ENCODE assay signal across 25 cellular contexts in genomic region chr10:119118231-119118630, GRCh38.
"Had no signal": no experiment of that assay in that cellular context is flagged by ENCODE, and none has a peak within 500 bp of the region (broad histone marks: within the 10 kb centered on the region; RNA-seq: fewer than 3 reads in every experiment).

No MANE protein-coding gene starts in this region.

- H3K27me3 ChIP-seq: adrenal gland, body of pancreas had no signal

- DNase-seq: activated CD4-positive, alpha-beta memory T cell treated with anti-CD3 and anti-CD28 coated beads, Interleukin-2, amount 10 ng/mL, durations not matched to agents 7 days and 5 days; activated CD4-positive, alpha-beta T cell treated with anti-CD3 and anti-CD28 coated beads, Interleukin-2, amount 50 U/mL, for 1 hour; activated CD4-positive, CD25-positive, alpha-beta regulatory T cell; activated CD8-positive, alpha-beta memory T cell treated with anti-CD3 and anti-CD28 coated beads, Interleukin-2, amount 50 U/mL, for 48 hours; activated naive CD4-positive, alpha-beta T cell treated with anti-CD3 and anti-CD28 coated beads, Interleukin-2, amount 50 U/mL, for 16 hours; activated naive CD8-positive, alpha-beta T cell treated with anti-CD3 and anti-CD28 coated beads, Interleukin-2, amount 10 ng/mL, durations not matched to agents 7 days and 5 days; activated T-cell treated with anti-CD3 and anti-CD28 coated beads, Interleukin-2, amount 50 U/mL, for 1 hour; adrenal gland; body of pancreas; KBM-7; NCI-H1092; NCI-H1417; NCI-H1930; NCI-H2171; NCI-H2227 treated with DMSO at 0.1 percent for 48 hours; NCI-H446 treated with DMSO at 0.1 percent for 48 hours; NCI-H524 treated with DMSO at 0.1 percent for 48 hours; PC-9; T-cell; T-helper 2 cell; T1000 had no signal

- H3K4me3 Mint-ChIP-seq: activated CD4-positive, alpha-beta memory T cell treated with anti-CD3 and anti-CD28 coated beads, Interleukin-2, amount 10 ng/mL, durations not matched to agents 7 days and 5 days; activated naive CD8-positive, alpha-beta T cell treated with anti-CD3 and anti-CD28 coated beads, Interleukin-2, amount 10 ng/mL, durations not matched to agents 7 days and 5 days; central memory CD8-positive, alpha-beta T cell; T-cell had no signal

- H3K4me2 ChIP-seq: PC-9 had no signal

- H3K9me3 ChIP-seq: adrenal gland, body of pancreas had no signal

- H3K27ac ChIP-seq: adrenal gland, body of pancreas, PC-9, SK-N-MC, VCaP had no signal

- H2AFZ ChIP-seq: PC-9 had no signal

- H3K4me3 ChIP-seq: adrenal gland, body of pancreas, PC-9, SK-N-MC had no signal

- H3K27me3 Mint-ChIP-seq: activated CD4-positive, alpha-beta memory T cell treated with anti-CD3 and anti-CD28 coated beads, Interleukin-2, amount 10 ng/mL, durations not matched to agents 7 days and 5 days; activated naive CD8-positive, alpha-beta T cell treated with anti-CD3 and anti-CD28 coated beads, Interleukin-2, amount 10 ng/mL, durations not matched to agents 7 days and 5 days; central memory CD8-positive, alpha-beta T cell; T-cell had no signal

- H3K27ac Mint-ChIP-seq: activated CD4-positive, alpha-beta memory T cell treated with anti-CD3 and anti-CD28 coated beads, Interleukin-2, amount 10 ng/mL, durations not matched to agents 7 days and 5 days; activated naive CD8-positive, alpha-beta T cell treated with anti-CD3 and anti-CD28 coated beads, Interleukin-2, amount 10 ng/mL, durations not matched to agents 7 days and 5 days; T-cell had no signal

- ATAC-seq: body of pancreas, Right ventricle myocardium inferior, T-cell had no signal

- H3K9me3 Mint-ChIP-seq: activated CD4-positive, alpha-beta memory T cell treated with anti-CD3 and anti-CD28 coated beads, Interleukin-2, amount 10 ng/mL, durations not matched to agents 7 days and 5 days; activated naive CD8-positive, alpha-beta T cell treated with anti-CD3 and anti-CD28 coated beads, Interleukin-2, amount 10 ng/mL, durations not matched to agents 7 days and 5 days; central memory CD8-positive, alpha-beta T cell; T-cell had no signal
